ENCODE assay signal across 26 cellular contexts in genomic region chr11:118544647-118545010, GRCh38. TPM values are rescaled to one million over a fixed set of nuclear protein-coding genes. Genes with fewer than 3 reads are reported as not detected.
DNase-seq lines count a peak whose midpoint lies in the region; ATAC-seq, FAIRE-seq and TF ChIP-seq lines count a peak whose summit lies in the region.
"Had no signal": no experiment of that assay in that cellular context is flagged by ENCODE, and none has a peak within 500 bp of the region (broad histone marks: within the 10 kb centered on the region; RNA-seq: fewer than 3 reads in every experiment).

No MANE protein-coding gene starts in this region.

- H3K79me2 ChIP-seq in K562 (ENCODE audit: control insufficient read depth, insufficient read depth, low read length), result no peaks in the 10 kb centered on the region

- POLR2A ChIA-PET in Caco-2 (lab: Charles Lee) (no interaction called here), K562 (lab: Yijun Ruan, JAX) (no interaction called here)

- H3K4me1 ChIP-seq in Caco-2 (peaks cover 16% of the 10 kb centered on the region), K562 (replicated peaks in 1 of 2; ENCODE audit: control insufficient read depth in 2 of 2, insufficient read depth in 2 of 2, low read length in 2 of 2) (peaks cover 0 to 9% of the 10 kb centered on the region in 2 experiments; a peak in 2 of 5 replicates), right lobe of liver (peaks cover 0 to 31% (median 7%) of the 10 kb centered on the region in 4 donors)
- H3K4me1 ChIP-seq: A549; BE2C; BLaER1 treated with 17β-estradiol and CSF1 and Interleukin-3, amounts not matched to agents 10 nM and 100 nM; HAP-1 had no signal

- TF ChIP-seq CTCF in Caco-2 (IDR thresholded peaks at IDR 0.05; ENCODE audit: insufficient read depth in 1 of 2, low read depth in 1 of 2, low read length in 1 of 2, severe bottlenecking in 1 of 2, unreplicated experiment in 1 of 2), result no peak
- TF ChIP-seq CTCF in K562 (IDR thresholded peaks at IDR 0.05 in 2 of 3, conservative IDR thresholded peaks at IDR 0.05 in 1 of 3; ENCODE audit: insufficient read depth in 2 of 3, low read depth in 1 of 3, low read length in 3 of 3), result no peak
- TF ChIP-seq CTCF in right lobe of liver (IDR thresholded peaks at IDR 0.05), result no peak
- no peak for TF ChIP-seq CTCF in osteocyte (IDR thresholded peaks at IDR 0.05)

- DNase-seq in Caco-2 (no peak), K562 (ENCODE audit: extremely low read depth in 1 of 4, low spot score in 3 of 4) (no peak), right lobe of liver (peak; percentile 67 to 86 (median 86)), osteocyte (ENCODE audit: extremely low spot score, unreplicated experiment) (no peak), dedifferentiated amniotic fluid mesenchymal stem cell (ENCODE audit: extremely low spot score) (no peak), RPMI8226 (no peak)
- no peak for DNase-seq in activated T-cell treated with anti-CD3 and anti-CD28 coated beads, Interleukin-2, amount 50 U/mL, for 24 hours
- DNase-seq: 8988T; ACHN; AML-193; BE2C; Calu3; CD4-positive, alpha-beta T cell; CD8-positive, alpha-beta memory T cell; DMS53; DMS79 treated with DMSO at 0.1 percent for 48 hours; GF-D8; GOT3; HFFc6 had no signal

- H3K27ac ChIP-seq in K562 (ENCODE audit: extremely low read depth, low read depth, low read length) (no peak overlapping the region), right lobe of liver (peak overlapping the region; percentile 21 to 81 (median 78))
- H3K27ac ChIP-seq: A549; BLaER1 treated with 17β-estradiol and CSF1 and Interleukin-3, amounts not matched to agents 10 nM and 100 nM had no signal

- H3K27me3 Mint-ChIP-seq in Caco-2 (ENCODE audit: insufficient read depth, unreplicated experiment) (no peaks in the 10 kb centered on the region), osteocyte (ENCODE audit: unreplicated experiment) (no peaks in the 10 kb centered on the region)
- H3K27me3 Mint-ChIP-seq in activated T-cell treated with anti-CD3 and anti-CD28 coated beads, Interleukin-2, amount 50 U/mL, for 24 hours, result no peaks in the 10 kb centered on the region
- H3K27me3 Mint-ChIP-seq: CD4-positive, alpha-beta T cell; CD8-positive, alpha-beta memory T cell had no signal

- TF ChIP-seq POLR2A in K562 (conservative IDR thresholded peaks at IDR 0.05), result no peak
- no peak for TF ChIP-seq POLR2A in right lobe of liver (IDR thresholded peaks at IDR 0.05)

- no peak overlapping the region for H3K4me2 ChIP-seq in K562 (ENCODE audit: insufficient read depth, low read length)
- H3K4me2 ChIP-seq: A549; BLaER1 treated with 17β-estradiol and CSF1 and Interleukin-3, amounts not matched to agents 10 nM and 100 nM had no signal

- peaks cover 10% of the 10 kb centered on the region for H3K4me1 Mint-ChIP-seq in Caco-2 (ENCODE audit: low read depth, unreplicated experiment)
- peaks cover 11% of the 10 kb centered on the region for H3K4me1 Mint-ChIP-seq in osteocyte (ENCODE audit: unreplicated experiment)
- no peaks in the 10 kb centered on the region for H3K4me1 Mint-ChIP-seq in activated T-cell treated with anti-CD3 and anti-CD28 coated beads, Interleukin-2, amount 50 U/mL, for 24 hours (ENCODE audit: low read depth)
- H3K4me1 Mint-ChIP-seq: CD14-positive monocyte; CD8-positive, alpha-beta memory T cell had no signal

- H3K36me3 Mint-ChIP-seq in Caco-2 (ENCODE audit: insufficient read depth, unreplicated experiment) (peaks cover 24% of the 10 kb centered on the region), osteocyte (ENCODE audit: unreplicated experiment) (peaks cover 24% of the 10 kb centered on the region)
- peaks cover 45% of the 10 kb centered on the region for H3K36me3 Mint-ChIP-seq in activated T-cell treated with anti-CD3 and anti-CD28 coated beads, Interleukin-2, amount 50 U/mL, for 24 hours (ENCODE audit: low read depth)

- H3K27me3 ChIP-seq in Caco-2 (replicated peaks; ENCODE audit: control insufficient read depth, insufficient read depth, low read length) (no peaks in the 10 kb centered on the region), K562 (ENCODE audit: control insufficient read depth in 2 of 2, insufficient read depth in 2 of 2, low read length in 2 of 2) (no peaks in the 10 kb centered on the region), right lobe of liver (no peaks in the 10 kb centered on the region)
- H3K27me3 ChIP-seq: BE2C; BLaER1 treated with 17β-estradiol and CSF1 and Interleukin-3, amounts not matched to agents 10 nM and 100 nM had no signal

- H3K27ac Mint-ChIP-seq in Caco-2 (ENCODE audit: unreplicated experiment) (no peak overlapping the region), osteocyte (ENCODE audit: unreplicated experiment) (peak overlapping the region; percentile 38)
- no peak overlapping the region for H3K27ac Mint-ChIP-seq in activated T-cell treated with anti-CD3 and anti-CD28 coated beads, Interleukin-2, amount 50 U/mL, for 24 hours
- H3K27ac Mint-ChIP-seq: CD4-positive, alpha-beta T cell; HFFc6 had no signal

- CTCF ChIA-PET in Caco-2 (lab: Charles Lee) (no interaction called here), K562 (lab: Yijun Ruan, JAX; ENCODE audit: low intra/inter-chr PET ratio) (no interaction called here)

- H4K20me1 ChIP-seq in K562 (replicated peaks; ENCODE audit: control insufficient read depth, insufficient read depth, low read length), result no peaks in the 10 kb centered on the region
- H4K20me1 ChIP-seq: BLaER1 treated with 17β-estradiol and CSF1 and Interleukin-3, amounts not matched to agents 10 nM and 100 nM had no signal

- H3K36me3 ChIP-seq in Caco-2 (ENCODE audit: control insufficient read depth, insufficient read depth, low read length), result no peaks in the 10 kb centered on the region
- no peaks in the 10 kb centered on the region for H3K36me3 ChIP-seq in K562 (ENCODE audit: control insufficient read depth, insufficient read depth, low read length)
- H3K36me3 ChIP-seq in right lobe of liver, result peaks cover 0 to 3% (median 0%) of the 10 kb centered on the region in 4 donors
- H3K36me3 ChIP-seq: HAP-1 had no signal

- ATAC-seq in K562, result no peak
- peak; percentile 94 to 97 (median 95) for ATAC-seq in right lobe of liver
- ATAC-seq: A549 had no signal

- H3K9me3 ChIP-seq in Caco-2 (no peaks in the 10 kb centered on the region), K562 (replicated peaks; ENCODE audit: control insufficient read depth, insufficient read depth, low read depth, low read length) (no peaks in the 10 kb centered on the region), right lobe of liver (no peaks in the 10 kb centered on the region)
- H3K9me3 ChIP-seq: A549; BE2C; BLaER1 treated with 17β-estradiol and CSF1 and Interleukin-3, amounts not matched to agents 10 nM and 100 nM; HAP-1 had no signal

- no peak overlapping the region for H3K9ac ChIP-seq in K562 (ENCODE audit: insufficient read depth in 1 of 2, low read depth in 2 of 2, low read length in 2 of 2)

- 25% methylated on average over 3 of the region's 3 CpGs for WGBS in K562 (ENCODE audit: insufficient coverage, low coverage, missing lambda C conversion rate)
- 48% methylated on average over 3 of the region's 3 CpGs for WGBS in right lobe of liver (ENCODE audit: insufficient coverage, low coverage, low lambda C conversion rate, missing lambda C conversion rate)

- H3K4me3 ChIP-seq in Caco-2 (ENCODE audit: low read depth, low read length) (no peak overlapping the region), K562 (no peak overlapping the region), right lobe of liver (peak overlapping the region in 1 of 3 donors; percentile 9)
- H3K4me3 ChIP-seq: A549; BLaER1 treated with 17β-estradiol and CSF1 and Interleukin-3, amounts not matched to agents 10 nM and 100 nM; HAP-1 had no signal

- H2AFZ ChIP-seq in K562 (ENCODE audit: low read depth, low read length), result no peak overlapping the region

- H3K9me1 ChIP-seq in K562 (ENCODE audit: control insufficient read depth, insufficient read depth, low read length), result no peaks in the 10 kb centered on the region

- FAIRE-seq in K562 (lab: Jason Lieb, UNC), result no peak
- FAIRE-seq: A549, GM12891, GM18507, H54 had no signal

- H3K4me3 Mint-ChIP-seq in Caco-2 (ENCODE audit: unreplicated experiment), result no peak overlapping the region
- H3K4me3 Mint-ChIP-seq in osteocyte (ENCODE audit: unreplicated experiment), result no peak overlapping the region
- H3K4me3 Mint-ChIP-seq in activated T-cell treated with anti-CD3 and anti-CD28 coated beads, Interleukin-2, amount 50 U/mL, for 24 hours, result no peak overlapping the region
- H3K4me3 Mint-ChIP-seq: CD14-positive monocyte; CD4-positive, alpha-beta T cell; CD8-positive, alpha-beta memory T cell; HFFc6 had no signal

- in situ Hi-C loops in K562 (cut with MboI), result no loop called here

- TF ChIP-seq EP300 in K562 (IDR thresholded peaks at IDR 0.05; ENCODE audit: low read length), result no peak

- intact Hi-C loops in Caco-2 (cut with micrococcal nuclease; ENCODE audit: unreplicated experiment), result no loop called here
- intact Hi-C loops in K562 (cut with micrococcal nuclease), result no loop called here
- intact Hi-C loops in right lobe of liver (cut with DNase I), result no loop called here

- BruUV-seq in Caco-2 (replicated peaks; lab: Mats Ljungman, UMichigan) (TSS peak; percentile 16), K562 (replicated peaks; lab: Mats Ljungman, UMichigan) (TSS peak; percentile 36)

- TF ChIP-seq RAD21 in K562 (CRISPR knock-in tag; conservative IDR thresholded peaks at IDR 0.05 in 1 of 2, IDR thresholded peaks at IDR 0.05 in 1 of 2), result no peak

- H3K9me3 Mint-ChIP-seq in Caco-2 (ENCODE audit: unreplicated experiment) (no peaks in the 10 kb centered on the region), osteocyte (ENCODE audit: unreplicated experiment) (no peaks in the 10 kb centered on the region)
- H3K9me3 Mint-ChIP-seq in activated T-cell treated with anti-CD3 and anti-CD28 coated beads, Interleukin-2, amount 50 U/mL, for 24 hours, result no peaks in the 10 kb centered on the region
- H3K9me3 Mint-ChIP-seq: CD4-positive, alpha-beta T cell; CD8-positive, alpha-beta memory T cell; HFFc6 had no signal

RNA-seq across cellular contexts. Expression of gene TMEM25, which starts 13.6 kb away (rescaled TPM):
- total RNA-seq in Caco-2 (2022) (53.8 and 63.1 TPM in 2 replicates), K562 (2014; rRNA removed) (1.5 and 2.1 TPM in 2 replicates), K562 (2014; rRNA removed; fragmentation: Illumina TruSeq; extraction: Trizol) (0.77 and 1.2 TPM in 2 replicates), K562 (2015; rRNA removed; fragmentation: Illumina TruSeq; extraction: Trizol) (1.8 and 2.0 TPM in 2 replicates), K562 (2021) (3.2 TPM in 2 replicates), right lobe of liver (10 to 100 TPM in 5 of 6 experiments, 1 to 10 TPM in 1; 9.2 to 31.0 (median 23.5) TPM), osteocyte (33.6 and 36.2 TPM in 2 replicates)
- total RNA-seq in K562 (2011; cell fraction: chromatin; rRNA removed; ENCODE audit: low replicate concordance), result 15.4 and 39.3 TPM in 2 replicates
- total RNA-seq in K562 (2011; cell fraction: nucleolus; rRNA removed), result 19.7 and 20.1 TPM in 2 replicates
- 15.8 and 18.2 TPM in 2 replicates for total RNA-seq in K562 (2011; cell fraction: nucleoplasm; rRNA removed)
- polyA plus RNA-seq in K562 (2011; rRNA removed) (2.2 and 7.1 TPM in 2 replicates), K562 (2014; fragmentation: Illumina TruSeq; extraction: Trizol) (2.7 and 3.4 TPM in 2 replicates), K562 (2014; fragmentation: Nextera tagmentation; extraction: Ambion mirVana) (under 1 TPM; 0.34 to 0.49 TPM), K562 (2014; rRNA removed) (3.8 and 4.3 TPM in 2 replicates)
- polyA plus RNA-seq in K562 (2011; cell fraction: cytosol; rRNA removed), result 4.0 and 6.3 TPM in 2 replicates
- 35.3 and 59.2 TPM in 2 replicates for polyA plus RNA-seq in K562 (2011; cell fraction: nucleus; rRNA removed)
- 1.6 and 4.2 TPM in 2 replicates for polyA plus RNA-seq in K562 (2012)
- 4.1 and 5.3 TPM in 2 replicates for polyA minus RNA-seq in K562 (2011; rRNA and poly(A)+ RNA removed)
- 2.1 and 6.1 TPM in 2 replicates for polyA minus RNA-seq in K562 (2011; cell fraction: cytosol; rRNA and poly(A)+ RNA removed)
- 11.3 and 17.8 TPM in 2 replicates for polyA minus RNA-seq in K562 (2011; cell fraction: nucleus; rRNA and poly(A)+ RNA removed)
- polyA plus RNA-seq: CD14-positive monocyte had no signal

RNA-seq across cellular contexts. Expression of gene TTC36, which starts 17.4 kb away (rescaled TPM):
- total RNA-seq in Caco-2 (2022) (1.2 and 3.3 TPM in 2 replicates), K562 (2014; rRNA removed) (0.78 TPM in 1 of 2 replicates, not detected in the other), K562 (2014; rRNA removed; fragmentation: Illumina TruSeq; extraction: Trizol) (not detected in 2 replicates), K562 (2015; rRNA removed; fragmentation: Illumina TruSeq; extraction: Trizol) (not detected in 2 replicates), K562 (2021) (0.22 and 0.36 TPM in 2 replicates), right lobe of liver (10 to 100 TPM; 21.5 to 88.3 (median 50.6) TPM), osteocyte (0.86 and 1.2 TPM in 2 replicates)
- not detected in 2 replicates for total RNA-seq in K562 (2011; cell fraction: chromatin; rRNA removed; ENCODE audit: low replicate concordance)
- 0.66 and 0.83 TPM in 2 replicates for total RNA-seq in K562 (2011; cell fraction: nucleolus; rRNA removed)
- not detected in 2 replicates for total RNA-seq in K562 (2011; cell fraction: nucleoplasm; rRNA removed)
- polyA plus RNA-seq in K562 (2011; rRNA removed) (not detected in 2 replicates), K562 (2014; fragmentation: Illumina TruSeq; extraction: Trizol) (not detected in 2 replicates), K562 (2014; fragmentation: Nextera tagmentation; extraction: Ambion mirVana) (not detected), K562 (2014; rRNA removed) (0.23 and 0.59 TPM in 2 replicates)
- 0.06 TPM in 1 of 2 replicates, not detected in the other for polyA plus RNA-seq in K562 (2011; cell fraction: cytosol; rRNA removed)
- polyA plus RNA-seq in K562 (2011; cell fraction: nucleus; rRNA removed), result 0.18 and 0.53 TPM in 2 replicates
- 0.14 and 0.15 TPM in 2 replicates for polyA plus RNA-seq in K562 (2012)
- polyA minus RNA-seq in K562 (2011; rRNA and poly(A)+ RNA removed), result not detected in 2 replicates
- polyA minus RNA-seq in K562 (2011; cell fraction: cytosol; rRNA and poly(A)+ RNA removed), result not detected in 2 replicates
- 0.27 and 0.78 TPM in 2 replicates for polyA minus RNA-seq in K562 (2011; cell fraction: nucleus; rRNA and poly(A)+ RNA removed)
- polyA plus RNA-seq: A549; CD14-positive monocyte; CD8-positive, alpha-beta memory T cell had no signal

RNA-seq across cellular contexts. Expression of gene IFT46, which starts 21.1 kb away (rescaled TPM):
- total RNA-seq in Caco-2 (2022) (26.8 and 30.6 TPM in 2 replicates), K562 (2014; rRNA removed) (11.8 and 12.0 TPM in 2 replicates), K562 (2014; rRNA removed; fragmentation: Illumina TruSeq; extraction: Trizol) (14.3 and 15.2 TPM in 2 replicates), K562 (2015; rRNA removed; fragmentation: Illumina TruSeq; extraction: Trizol) (15.2 and 16.6 TPM in 2 replicates), K562 (2021) (9.9 and 10.1 TPM in 2 replicates), right lobe of liver (1 to 10 TPM; 4.0 to 6.4 (median 5.2) TPM), osteocyte (24.0 and 24.1 TPM in 2 replicates)
- total RNA-seq in K562 (2011; cell fraction: chromatin; rRNA removed; ENCODE audit: low replicate concordance), result 15.4 and 15.5 TPM in 2 replicates
- total RNA-seq in K562 (2011; cell fraction: nucleolus; rRNA removed), result 7.9 and 8.5 TPM in 2 replicates
- total RNA-seq in K562 (2011; cell fraction: nucleoplasm; rRNA removed), result 11.7 and 12.6 TPM in 2 replicates
- polyA plus RNA-seq in K562 (2011; rRNA removed) (16.8 and 30.4 TPM in 2 replicates), K562 (2014; fragmentation: Illumina TruSeq; extraction: Trizol) (15.9 and 18.9 TPM in 2 replicates), K562 (2014; fragmentation: Nextera tagmentation; extraction: Ambion mirVana) (10 to 100 TPM; 24.2 to 29.5 TPM), K562 (2014; rRNA removed) (14.3 and 14.8 TPM in 2 replicates)
- polyA plus RNA-seq in K562 (2011; cell fraction: cytosol; rRNA removed), result 10.8 and 26.7 TPM in 2 replicates
- 8.8 and 20.4 TPM in 2 replicates for polyA plus RNA-seq in K562 (2011; cell fraction: nucleus; rRNA removed)
- polyA plus RNA-seq in K562 (2012), result 10.6 and 13.5 TPM in 2 replicates
- 14.8 and 27.5 TPM in 2 replicates for polyA minus RNA-seq in K562 (2011; rRNA and poly(A)+ RNA removed)
- 5.8 and 6.4 TPM in 2 replicates for polyA minus RNA-seq in K562 (2011; cell fraction: cytosol; rRNA and poly(A)+ RNA removed)
- polyA minus RNA-seq in K562 (2011; cell fraction: nucleus; rRNA and poly(A)+ RNA removed), result 2.0 and 6.7 TPM in 2 replicates

RNA-seq across cellular contexts. Expression of gene ARCN1, which starts 27.6 kb away (rescaled TPM):
- total RNA-seq in Caco-2 (2022), result 313 and 330 TPM in 2 replicates
- total RNA-seq in K562 (2011; cell fraction: chromatin; rRNA removed; ENCODE audit: low replicate concordance), result 33.0 and 70.2 TPM in 2 replicates
- 25.1 and 26.7 TPM in 2 replicates for total RNA-seq in K562 (2011; cell fraction: nucleolus; rRNA removed)
- total RNA-seq in K562 (2011; cell fraction: nucleoplasm; rRNA removed), result 50.7 and 82.0 TPM in 2 replicates
- 47.4 and 50.4 TPM in 2 replicates for total RNA-seq in K562 (2014; rRNA removed)
- 76.4 and 87.6 TPM in 2 replicates for total RNA-seq in K562 (2014; rRNA removed; fragmentation: Illumina TruSeq; extraction: Trizol)
- total RNA-seq in K562 (2015; rRNA removed; fragmentation: Illumina TruSeq; extraction: Trizol), result 72.3 and 77.9 TPM in 2 replicates
- 87.6 and 94.4 TPM in 2 replicates for total RNA-seq in K562 (2021)
- 224 and 237 TPM in 2 replicates for polyA plus RNA-seq in K562 (2011; rRNA removed)
- polyA plus RNA-seq in K562 (2011; cell fraction: cytosol; rRNA removed), result 136 and 284 TPM in 2 replicates
- 27.6 and 58.6 TPM in 2 replicates for polyA plus RNA-seq in K562 (2011; cell fraction: nucleus; rRNA removed)
- polyA plus RNA-seq in K562 (2012), result 72.5 and 103 TPM in 2 replicates
- polyA plus RNA-seq in K562 (2014; fragmentation: Illumina TruSeq; extraction: Trizol), result 109 and 126 TPM in 2 replicates
- polyA plus RNA-seq in K562 (2014; fragmentation: Nextera tagmentation; extraction: Ambion mirVana), result 10 to 100 TPM; 30.0 to 43.5 TPM
- 75.8 and 81.0 TPM in 2 replicates for polyA plus RNA-seq in K562 (2014; rRNA removed)
- 236 and 317 TPM in 2 replicates for polyA minus RNA-seq in K562 (2011; rRNA and poly(A)+ RNA removed)
- 88.0 and 104 TPM in 2 replicates for polyA minus RNA-seq in K562 (2011; cell fraction: cytosol; rRNA and poly(A)+ RNA removed)
- 8.8 and 22.3 TPM in 2 replicates for polyA minus RNA-seq in K562 (2011; cell fraction: nucleus; rRNA and poly(A)+ RNA removed)
- total RNA-seq in right lobe of liver, result 10 to 100 TPM; 58.3 to 91.7 (median 75.8) TPM
- 189 and 201 TPM in 2 replicates for total RNA-seq in osteocyte

Comparison
In these comparisons a context has a peak if more than half of its experiments do, and no peak if none do; other contexts are left out.
1. DNase-seq: peak in right lobe of liver (3 of 3); none in Caco-2 (0 of 2), K562 (0 of 4), osteocyte (single experiment), activated T-cell treated with anti-CD3 and anti-CD28 coated beads, Interleukin-2, amount 50 U/mL, for 24 hours (single experiment), dedifferentiated amniotic fluid mesenchymal stem cell (single experiment) and RPMI8226 (single experiment).